Comparison of ENCODE assay signal across 13 cellular contexts in the genomic region with DNA sequence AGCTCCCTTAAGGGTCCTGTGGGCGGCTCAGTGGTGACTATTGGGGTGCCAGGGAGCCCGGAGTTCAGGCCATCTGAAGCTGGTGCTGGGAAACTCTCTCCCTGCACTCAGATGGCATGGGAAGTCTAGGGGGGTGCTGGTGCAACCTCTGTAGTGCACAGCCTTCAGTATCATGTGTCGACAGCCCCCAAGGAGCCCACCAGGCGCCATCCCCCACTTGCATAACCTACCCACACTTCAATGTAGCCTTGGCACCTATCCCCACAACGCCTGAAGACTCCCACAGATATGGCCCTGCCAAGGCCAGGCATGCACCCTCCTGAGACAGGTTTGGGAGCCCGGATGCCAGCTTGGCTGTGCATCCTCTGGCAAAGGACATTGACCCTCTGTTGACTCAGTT. TPM values are rescaled to one million over a fixed set of nuclear protein-coding genes. Genes with fewer than 3 reads are reported as not detected.
DNase-seq lines count a peak whose midpoint lies in the region; ATAC-seq, FAIRE-seq and TF ChIP-seq lines count a peak whose summit lies in the region.
"Had no signal": no experiment of that assay in that cellular context is flagged by ENCODE, and none has a peak within 500 bp of the region (broad histone marks: within the 10 kb centered on the region; RNA-seq: fewer than 3 reads in every experiment).

No MANE protein-coding gene starts in this region.

- no peak for TF ChIP-seq POLR2A in ovary (IDR thresholded peaks at IDR 0.05)

- H3K27me3 ChIP-seq in ACC112 (ENCODE audit: insufficient read depth, low read length) (no peaks in the 10 kb centered on the region), HL-60 (ENCODE audit: insufficient read depth, poor library complexity, severe bottlenecking) (no peaks in the 10 kb centered on the region), esophagus (ENCODE audit: control insufficient read depth in 1 of 2, insufficient read depth in 2 of 2, low read length in 2 of 2) (no peaks in the 10 kb centered on the region), ovary (no peaks in the 10 kb centered on the region)

- intact Hi-C loops in ovary (cut with DNase I): loop anchor here in 2 of 4 donors (10.0 kb wide), 2 partner anchors 54 to 1064 kb away; a partner anchor contains a TSS

- TF ChIP-seq CTCF in HL-60 (IDR thresholded peaks at IDR 0.05; ENCODE audit: insufficient read depth, low read length): no peak
- no peak for TF ChIP-seq CTCF in ovary (IDR thresholded peaks at IDR 0.05)

- no peaks in the 10 kb centered on the region for H3K9me3 ChIP-seq in esophagus (ENCODE audit: control insufficient read depth in 2 of 2, insufficient read depth in 1 of 2, low read depth in 1 of 2, low read length in 1 of 2)
- H3K9me3 ChIP-seq in ovary: no peaks in the 10 kb centered on the region

- H3K27ac ChIP-seq in ACC112 (ENCODE audit: low read depth, low read length): peak overlapping the region; percentile 99
- peak overlapping the region; percentile 5 for H3K27ac ChIP-seq in HL-60 (replicated peaks)
- H3K27ac ChIP-seq in esophagus (ENCODE audit: low read depth in 2 of 2, low read length in 1 of 2): peak overlapping the region; percentile 40 to 77
- H3K27ac ChIP-seq in ovary: peak overlapping the region; percentile 76 to 98

- FAIRE-seq in frontal cortex (lab: Jason Lieb, UNC): no peak

- H2AFZ ChIP-seq in ACC112 (ENCODE audit: low read length, unreplicated experiment): no peak overlapping the region

- 62 to 72% methylated on average over 6 of the region's 6 CpGs for WGBS in esophagus, 2 donors
- 77 to 89% (median 79%) methylated on average over 6 of the region's 6 CpGs for WGBS in ovary, 3 donors

- H3K79me2 ChIP-seq in ACC112 (ENCODE audit: control insufficient read depth, insufficient read depth, low read length, unreplicated experiment): no peaks in the 10 kb centered on the region

- DNase-seq in HL-60 (ENCODE audit: low read depth in 1 of 2, low spot score in 1 of 2): no peak
- DNase-seq in ovary: peak in 3 of 5 donors; percentile 54 to 57 (median 57)
- DNase-seq in frontal cortex (ENCODE audit: low spot score in 2 of 2): no peak
- DNase-seq in SHP77 treated with DMSO at 0.1 percent for 48 hours (lab: John Stamatoyannopoulos, UW): no peak
- DNase-seq: DMS79, HCEC 1CT had no signal

- H3K4me3 ChIP-seq in ACC112 (ENCODE audit: low read depth, low read length) (no peak overlapping the region), HL-60 (replicated peaks; ENCODE audit: insufficient read depth, low read length) (no peak overlapping the region), esophagus (ENCODE audit: low read depth in 1 of 2, low read length in 2 of 2) (no peak overlapping the region), ovary (no peak overlapping the region)
- H3K4me3 ChIP-seq: SK-N-MC had no signal

- TF ChIP-seq EP300 in ovary (IDR thresholded peaks at IDR 0.05): no peak

- H3K4me1 ChIP-seq in ACC112 (ENCODE audit: control insufficient read depth, insufficient read depth, low read length, unreplicated experiment): peaks cover 42% of the 10 kb centered on the region
- H3K4me1 ChIP-seq in esophagus (ENCODE audit: control insufficient read depth in 2 of 2, insufficient read depth in 2 of 2, low read length in 1 of 2): peaks cover 4 to 28% of the 10 kb centered on the region in 2 donors
- H3K4me1 ChIP-seq in ovary (ENCODE audit: insufficient read depth): peaks cover 11% of the 10 kb centered on the region

- H3K36me3 ChIP-seq in ACC112 (ENCODE audit: insufficient read depth, low read length) (no peaks in the 10 kb centered on the region), esophagus (ENCODE audit: control insufficient read depth in 2 of 2, insufficient read depth in 2 of 2, low read length in 1 of 2) (no peaks in the 10 kb centered on the region), ovary (no peaks in the 10 kb centered on the region)

- no peak for ATAC-seq in HG03039 (IDR thresholded peaks at IDR 0.05; ENCODE audit: unreplicated experiment)
- no peak for ATAC-seq in HG02938 (IDR thresholded peaks at IDR 0.05; ENCODE audit: unreplicated experiment)

RNA-seq across cellular contexts. Expression of a gene that starts 27.7 kb away (rescaled TPM):
- polyA plus RNA-seq in esophagus (not detected), ovary (under 1 TPM in 1 of 2 donors, not detected in 1; 0.30 TPM)
- total RNA-seq in ovary (1 to 10 TPM in 3 of 7 donors, under 1 TPM in 1, not detected in 3; 0.98 to 2.4 (median 1.3) TPM), frontal cortex (3.7 TPM)
- total RNA-seq: dermis microvascular lymphatic vessel endothelial cell, ureter had no signal

RNA-seq across cellular contexts. Expression of a gene that starts 54.0 kb away (rescaled TPM):
- polyA plus RNA-seq in esophagus (10 to 100 TPM; 10.1 to 17.0 TPM), ovary (1 to 10 TPM; 1.2 to 3.8 TPM)
- total RNA-seq in ovary (1 to 10 TPM; 2.6 to 7.9 (median 4.6) TPM), frontal cortex (6.9 TPM)

RNA-seq across cellular contexts. Expression of a gene that starts 56.6 kb away (rescaled TPM):
- polyA plus RNA-seq in esophagus (10 to 100 TPM in 1 of 2 donors, 1 to 10 TPM in 1; 7.5 to 13.0 TPM), ovary (1 to 10 TPM in 1 of 2 donors, under 1 TPM in 1; 0.57 to 2.8 TPM)
- total RNA-seq in ovary (1 to 10 TPM; 1.3 to 3.7 (median 2.3) TPM), frontal cortex (13.0 TPM)

RNA-seq across cellular contexts. Expression of a gene that starts 56.7 kb away (rescaled TPM):
- polyA plus RNA-seq in esophagus: 10 to 100 TPM; 34.0 to 58.9 TPM
- total RNA-seq in ovary: 10 to 100 TPM; 21.0 to 38.1 (median 29.7) TPM
- polyA plus RNA-seq in ovary: 10 to 100 TPM; 13.1 to 24.1 TPM
- 10.2 TPM for total RNA-seq in frontal cortex

Comparison
In these comparisons a context has a peak if more than half of its experiments do, and no peak if none do; other contexts are left out.
1. H3K27ac ChIP-seq: peak in every context shown above with its lines; median percentile 99 in ACC112; 87 in ovary; 58 in esophagus; 5 in HL-60.
2. DNase-seq: peak in ovary (3 of 5); none in HL-60 (0 of 2), frontal cortex (0 of 2) and SHP77 treated with DMSO at 0.1 percent for 48 hours (single experiment).